In the genomic region with DNA sequence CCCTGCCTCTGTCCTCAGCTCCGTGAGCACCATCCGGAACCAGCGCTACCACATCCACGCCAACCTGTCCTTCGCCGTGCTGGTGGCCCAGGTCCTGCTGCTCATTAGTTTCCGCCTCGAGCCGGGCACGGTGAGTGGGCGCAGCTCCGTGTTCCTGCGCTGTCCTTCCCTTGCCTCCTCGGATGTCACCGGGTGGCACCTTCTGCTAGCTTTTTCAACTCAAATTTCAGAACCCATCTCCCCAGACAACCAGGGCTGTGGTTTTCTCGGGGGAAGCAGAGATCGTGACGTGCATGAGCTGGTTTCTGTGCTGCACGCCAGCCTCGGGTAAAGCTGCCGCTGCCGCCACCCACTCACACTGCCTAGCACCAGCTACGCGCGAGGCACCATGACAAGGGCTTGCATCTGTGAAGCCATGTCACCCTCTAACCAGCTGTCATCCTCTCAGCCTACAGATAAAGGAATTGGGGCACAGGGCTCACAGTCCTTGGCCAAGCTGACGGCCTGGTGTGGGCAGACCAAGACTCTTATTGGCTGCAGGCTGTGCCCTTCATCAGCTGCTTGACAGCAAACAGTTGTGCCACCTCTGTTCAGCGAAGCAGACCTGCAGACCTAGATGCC, we compare ENCODE assay signal across 9 cellular contexts.
DNase-seq lines count a peak whose midpoint lies in the region; ATAC-seq and TF ChIP-seq lines count a peak whose summit lies in the region.
"Had no signal": no experiment of that assay in that cellular context is flagged by ENCODE, and none has a peak within 500 bp of the region (broad histone marks: within the 10 kb centered on the region; RNA-seq: fewer than 3 reads in every experiment).

No MANE protein-coding gene starts in this region.

- CTCF ChIA-PET in activated B cell treated with CpG ODN at 0.5 μM for 24 hours (lab: Charles Lee) = interaction anchor here (0.7 to 4.1 kb wide), 9 partner anchors 7 to 724 kb away, joined by 3 to 43 read pairs (median 3); no protein-coding TSS in a partner anchor

- intact Hi-C loops in CD14-positive monocyte (cut with micrococcal nuclease) (loop anchor here in 1 of 2 donors (10.0 kb wide), 2 partner anchors 349 to 729 kb away; no protein-coding TSS in a partner anchor), activated B cell treated with CpG ODN at 0.5 μM for 24 hours (cut with micrococcal nuclease) (loop anchor here (2.0 to 10.0 kb wide), 3 partner anchors 619 to 895 kb away; no protein-coding TSS in a partner anchor)

- H3K27me3 Mint-ChIP-seq in CD14-positive monocyte (ENCODE audit: low read depth in 3 of 3) (peaks cover 9 to 13% (median 9%) of the 10 kb centered on the region in 3 donors), activated B cell treated with CpG ODN at 0.5 μM for 24 hours (peaks cover 8% of the 10 kb centered on the region)
- H3K27me3 Mint-ChIP-seq in activated naive CD8-positive, alpha-beta T cell treated with anti-CD3 and anti-CD28 coated beads, Interleukin-2, amount 10 ng/mL, durations not matched to agents 7 days and 5 days = peaks cover 15% of the 10 kb centered on the region

- no peak for TF ChIP-seq CTCF in CD14-positive monocyte (IDR thresholded peaks at IDR 0.05)
- TF ChIP-seq CTCF in activated B cell treated with CpG ODN at 0.5 μM for 24 hours (IDR thresholded peaks at IDR 0.05) = no peak

- peaks cover 8 to 14% of the 10 kb centered on the region in 2 donors for H3K36me3 Mint-ChIP-seq in CD14-positive monocyte
- no peaks in the 10 kb centered on the region for H3K36me3 Mint-ChIP-seq in activated B cell treated with CpG ODN at 0.5 μM for 24 hours (ENCODE audit: low read depth)
- no peaks in the 10 kb centered on the region for H3K36me3 Mint-ChIP-seq in activated naive CD8-positive, alpha-beta T cell treated with anti-CD3 and anti-CD28 coated beads, Interleukin-2, amount 10 ng/mL, durations not matched to agents 7 days and 5 days

- peaks cover 33% of the 10 kb centered on the region for H3K4me1 Mint-ChIP-seq in CD14-positive monocyte
- H3K4me1 Mint-ChIP-seq in activated B cell treated with CpG ODN at 0.5 μM for 24 hours = peaks cover 15% of the 10 kb centered on the region
- peaks cover 10% of the 10 kb centered on the region for H3K4me1 Mint-ChIP-seq in activated naive CD8-positive, alpha-beta T cell treated with anti-CD3 and anti-CD28 coated beads, Interleukin-2, amount 10 ng/mL, durations not matched to agents 7 days and 5 days

- peak; percentile 29 for DNase-seq in CD14-positive monocyte (ENCODE audit: low spot score)
- no peak for DNase-seq in activated B cell treated with CpG ODN at 0.5 μM for 24 hours
- peak; percentile 44 for DNase-seq in activated naive CD8-positive, alpha-beta T cell treated with anti-CD3 and anti-CD28 coated beads, Interleukin-2, amount 10 ng/mL, durations not matched to agents 7 days and 5 days
- DNase-seq in stimulated activated CD4-positive, alpha-beta T cell treated with anti-CD3 and anti-CD28 coated beads, Interleukin-1b, Interleukin-23, amount 100 ng/mL, for 24 hours (ENCODE audit: low read depth in 4 of 4, low spot score in 1 of 4) = peak; percentile 18 to 48 (median 33)
- no peak for DNase-seq in NCI-H748 (lab: John Stamatoyannopoulos, UW; ENCODE audit: unreplicated experiment)
- DNase-seq in KBM-7 = no peak
- no peak for DNase-seq in G401 (ENCODE audit: low spot score)

- POLR2A ChIA-PET in activated B cell treated with CpG ODN at 0.5 μM for 24 hours (lab: Charles Lee) = no interaction called here
- POLR2A ChIA-PET in activated naive CD8-positive, alpha-beta T cell treated with anti-CD3 and anti-CD28 coated beads, Interleukin-2, amount 10 ng/mL, durations not matched to agents 7 days and 5 days (lab: Charles Lee) = interaction anchor here (0.5 kb wide), 1 partner anchor 237 kb away, joined by 5 read pairs; no protein-coding TSS in a partner anchor

- peaks cover 0 to 5% (median 3%) of the 10 kb centered on the region in 7 donors for H3K9me3 Mint-ChIP-seq in CD14-positive monocyte
- H3K9me3 Mint-ChIP-seq in activated B cell treated with CpG ODN at 0.5 μM for 24 hours = peaks cover 2% of the 10 kb centered on the region
- H3K9me3 Mint-ChIP-seq in activated naive CD8-positive, alpha-beta T cell treated with anti-CD3 and anti-CD28 coated beads, Interleukin-2, amount 10 ng/mL, durations not matched to agents 7 days and 5 days = peaks cover 1% of the 10 kb centered on the region

- ATAC-seq in activated B cell treated with CpG ODN at 0.5 μM for 24 hours (ENCODE audit: low read depth) (peak; percentile 54), HG02571 (IDR thresholded peaks at IDR 0.05; ENCODE audit: unreplicated experiment) (no peak)
- ATAC-seq in activated naive CD8-positive, alpha-beta T cell treated with anti-CD3 and anti-CD28 coated beads, Interleukin-2, amount 10 ng/mL, durations not matched to agents 7 days and 5 days (ENCODE audit: low read depth) = peak; percentile 20
- ATAC-seq: body of pancreas had no signal

- H3K27ac Mint-ChIP-seq in CD14-positive monocyte (peak overlapping the region in 1 of 7 donors; percentile 24), activated B cell treated with CpG ODN at 0.5 μM for 24 hours (no peak overlapping the region)
- peak overlapping the region; percentile 28 for H3K27ac Mint-ChIP-seq in activated naive CD8-positive, alpha-beta T cell treated with anti-CD3 and anti-CD28 coated beads, Interleukin-2, amount 10 ng/mL, durations not matched to agents 7 days and 5 days

- in situ Hi-C loops in KBM-7 (cut with MboI; ENCODE audit: low pct_unique_long_range_greater_than_20kb, low sequenced_read_pairs) = loop anchor here (25.0 kb wide), 1 partner anchor 194 kb away; no protein-coding TSS in a partner anchor
- in situ Hi-C loops in G401 (cut with HindIII; ENCODE audit: low sequenced_read_pairs) = no loop called here

- no peak overlapping the region for H3K4me3 Mint-ChIP-seq in CD14-positive monocyte
- no peak overlapping the region for H3K4me3 Mint-ChIP-seq in activated B cell treated with CpG ODN at 0.5 μM for 24 hours
- peak overlapping the region; percentile 20 for H3K4me3 Mint-ChIP-seq in activated naive CD8-positive, alpha-beta T cell treated with anti-CD3 and anti-CD28 coated beads, Interleukin-2, amount 10 ng/mL, durations not matched to agents 7 days and 5 days

Comparison
In these comparisons a context has a peak if more than half of its experiments do, and no peak if none do; other contexts are left out.
1. DNase-seq: peak in CD14-positive monocyte (single experiment), activated naive CD8-positive, alpha-beta T cell treated with anti-CD3 and anti-CD28 coated beads, Interleukin-2, amount 10 ng/mL, durations not matched to agents 7 days and 5 days (single experiment) and stimulated activated CD4-positive, alpha-beta T cell treated with anti-CD3 and anti-CD28 coated beads, Interleukin-1b, Interleukin-23, amount 100 ng/mL, for 24 hours (4 of 4); none in activated B cell treated with CpG ODN at 0.5 μM for 24 hours (single experiment), NCI-H748 (single experiment), KBM-7 (single experiment) and G401 (single experiment).